In the genomic region with DNA sequence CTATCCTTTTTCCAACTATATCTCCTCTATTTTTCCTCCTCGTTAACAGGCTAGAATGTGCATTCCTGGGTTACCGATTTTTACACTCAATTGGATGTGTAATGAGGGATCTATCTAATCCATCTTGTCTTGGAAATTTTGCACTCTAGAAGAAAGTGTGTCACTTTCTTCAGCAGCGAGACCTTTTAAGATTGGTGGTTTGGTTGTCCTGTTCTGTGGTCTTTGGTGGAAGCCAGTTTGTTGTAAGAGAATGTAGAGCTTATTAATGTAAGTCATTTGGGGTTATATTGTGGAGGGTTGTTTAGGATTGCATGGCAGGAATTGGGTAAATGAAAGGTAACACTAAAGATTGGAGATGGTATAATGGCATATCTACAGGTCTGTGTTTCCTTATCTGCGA, we compare ENCODE assay signal across 20 cellular contexts. TPM values are rescaled to one million over a fixed set of nuclear protein-coding genes. Genes with fewer than 3 reads are reported as not detected.
DNase-seq lines count a peak whose midpoint lies in the region; ATAC-seq, FAIRE-seq and TF ChIP-seq lines count a peak whose summit lies in the region.
"Had no signal": no experiment of that assay in that cellular context is flagged by ENCODE, and none has a peak within 500 bp of the region (broad histone marks: within the 10 kb centered on the region; RNA-seq: fewer than 3 reads in every experiment).

No MANE protein-coding gene starts in this region.

- H2AFZ ChIP-seq in H9 (ENCODE audit: low read length): no peak overlapping the region
- H2AFZ ChIP-seq in K562 (ENCODE audit: low read depth, low read length): no peak overlapping the region
- no peak overlapping the region for H2AFZ ChIP-seq in Karpas-422 (ENCODE audit: low read length)

- no peak for DNase-seq in H9
- DNase-seq in K562 (ENCODE audit: extremely low read depth in 1 of 4, low spot score in 3 of 4): no peak
- DNase-seq in nephron progenitor cell: no peak
- no peak for DNase-seq in Karpas-422
- DNase-seq: ACHN; AML-193; Caco-2; CD4-positive, alpha-beta T cell; DMS153; DMS79; GDM1; HCEC 1CT had no signal

- H3K9me3 ChIP-seq in H9 (ENCODE audit: control insufficient read depth, low read depth, low read length): no peaks in the 10 kb centered on the region
- H3K9me3 ChIP-seq in K562 (replicated peaks; ENCODE audit: control insufficient read depth, insufficient read depth, low read depth, low read length): no peaks in the 10 kb centered on the region
- no peaks in the 10 kb centered on the region for H3K9me3 ChIP-seq in Karpas-422 (ENCODE audit: low read length)
- H3K9me3 ChIP-seq: Caco-2 had no signal

- H3K27ac ChIP-seq in H9 (ENCODE audit: insufficient read length, low read depth, low read length) (no peak overlapping the region), K562 (ENCODE audit: extremely low read depth, low read depth, low read length) (no peak overlapping the region), Karpas-422 (ENCODE audit: low read length) (no peak overlapping the region)
- H3K27ac ChIP-seq: C4-2B, KMS-11 had no signal

- no TSS peak for BruUV-seq in K562 (replicated peaks; lab: Mats Ljungman, UMichigan)

- H2BK12ac ChIP-seq in H9 (ENCODE audit: insufficient read length, low read depth, low read length): no peak overlapping the region

- FAIRE-seq in K562 (lab: Jason Lieb, UNC): no peak
- FAIRE-seq: A204.1, GM12892, H1, HTR-8/SVneo had no signal

- H3K79me1 ChIP-seq in H9 (ENCODE audit: insufficient read depth, low read depth, low read length, poor library complexity, severe bottlenecking): no peaks in the 10 kb centered on the region

- H3T11ph ChIP-seq in H9 (ENCODE audit: low read length): no peak overlapping the region

- intact Hi-C loops in K562 (cut with micrococcal nuclease): no loop called here

- H2BK20ac ChIP-seq in H9 (ENCODE audit: low read depth, low read length, poor library complexity, severe bottlenecking): no peak overlapping the region

- in situ Hi-C loops in K562 (cut with MboI): no loop called here

- H3K36me3 ChIP-seq in K562 (ENCODE audit: control insufficient read depth, insufficient read depth, low read length) (peaks cover 74% of the 10 kb centered on the region), Karpas-422 (ENCODE audit: insufficient read depth, low read length) (peaks cover 58% of the 10 kb centered on the region)

- H3K79me2 ChIP-seq in H9 (ENCODE audit: insufficient read depth, low read length) (0 out of 2 replicates have a peak, but pooled peaks cover 3% of the 10 kb centered on the region), K562 (ENCODE audit: control insufficient read depth, insufficient read depth, low read length) (peaks cover 37% of the 10 kb centered on the region), Karpas-422 (ENCODE audit: low read length) (peaks cover 49% of the 10 kb centered on the region)

- H4K91ac ChIP-seq in H9 (ENCODE audit: insufficient read length, low read depth, low read length): no peak overlapping the region

- TF ChIP-seq POLR2A in K562 (conservative IDR thresholded peaks at IDR 0.05): peak; percentile 62; the same call in 1 of the 2 replicates

- H3K9me2 ChIP-seq in Karpas-422 (replicated peaks; ENCODE audit: insufficient read depth, low read length): no peaks in the 10 kb centered on the region

- H3K36me3 Mint-ChIP-seq in H9 (ENCODE audit: insufficient read depth in 1 of 3, low read depth in 3 of 3) (peaks cover 46 to 65% (median 61%) of the 10 kb centered on the region in 3 experiments), nephron progenitor cell (ENCODE audit: low read depth) (peaks cover 70% of the 10 kb centered on the region)

- H3K56ac ChIP-seq in H9 (ENCODE audit: insufficient read length, low read depth, low read length): no peak overlapping the region

- no peak for ATAC-seq in K562
- ATAC-seq in HG02973 (IDR thresholded peaks at IDR 0.05; ENCODE audit: unreplicated experiment): no peak
- ATAC-seq in HG02642 (IDR thresholded peaks at IDR 0.05; ENCODE audit: poor library complexity, unreplicated experiment): no peak

- no peak overlapping the region for H3K18ac ChIP-seq in H9 (ENCODE audit: insufficient read length, low read depth, low read length)

- H3K4me3 ChIP-seq in K562: no peak overlapping the region
- no peak overlapping the region for H3K4me3 ChIP-seq in Karpas-422 (ENCODE audit: low read length)

- H4K20me1 ChIP-seq in H9 (ENCODE audit: control insufficient read depth, insufficient read depth, insufficient read length) (no peaks in the 10 kb centered on the region), K562 (replicated peaks; ENCODE audit: control insufficient read depth, insufficient read depth, low read length) (no peaks in the 10 kb centered on the region), Karpas-422 (ENCODE audit: insufficient read depth, low read depth, low read length) (no peaks in the 10 kb centered on the region)

- no peak overlapping the region for H3K4ac ChIP-seq in H9 (ENCODE audit: low read depth, low read length)

- H3K27ac Mint-ChIP-seq in H9: peak overlapping the region in 2 of 3 experiments; percentile 4 to 58; a peak in 3 of 7 replicates
- peak overlapping the region; percentile 1 for H3K27ac Mint-ChIP-seq in nephron progenitor cell
- H3K27ac Mint-ChIP-seq: CD4-positive, alpha-beta T cell had no signal

- H3K27me3 ChIP-seq in H9 (ENCODE audit: insufficient read depth, low read length) (no peaks in the 10 kb centered on the region), K562 (ENCODE audit: control insufficient read depth in 2 of 2, insufficient read depth in 2 of 2, low read length in 2 of 2) (no peaks in the 10 kb centered on the region), Karpas-422 (ENCODE audit: low read length) (no peaks in the 10 kb centered on the region)

- H2AK5ac ChIP-seq in H9 (ENCODE audit: insufficient read length, low read length): no peak overlapping the region

- no peak overlapping the region for H2BK15ac ChIP-seq in H9 (ENCODE audit: low read depth, low read length)

- H3K4me3 Mint-ChIP-seq in H9: no peak overlapping the region
- no peak overlapping the region for H3K4me3 Mint-ChIP-seq in nephron progenitor cell
- H3K4me3 Mint-ChIP-seq: CD4-positive, alpha-beta T cell had no signal

- H3K4me1 ChIP-seq in H9 (ENCODE audit: insufficient read depth, low read length) (no peaks in the 10 kb centered on the region), K562 (replicated peaks in 1 of 2; ENCODE audit: control insufficient read depth in 2 of 2, insufficient read depth in 2 of 2, low read length in 2 of 2) (no peaks in the 10 kb centered on the region), Karpas-422 (ENCODE audit: low read length) (peaks cover 2% of the 10 kb centered on the region; the same call in 1 of the 2 replicates)

- peaks cover 0 to 5% of the 10 kb centered on the region in 2 experiments; a peak in 3 of 4 replicates for H3K4me1 Mint-ChIP-seq in H9
- H3K4me1 Mint-ChIP-seq in nephron progenitor cell: no peaks in the 10 kb centered on the region

- H3K27me3 Mint-ChIP-seq in H9 (ENCODE audit: low read depth) (no peaks in the 10 kb centered on the region), nephron progenitor cell (ENCODE audit: low read depth, poor library complexity) (no peaks in the 10 kb centered on the region)
- H3K27me3 Mint-ChIP-seq: CD4-positive, alpha-beta T cell had no signal

- H3K9ac ChIP-seq in H9 (ENCODE audit: extremely low read depth, insufficient read length, low read length) (no peak overlapping the region), K562 (ENCODE audit: insufficient read depth in 1 of 2, low read depth in 2 of 2, low read length in 2 of 2) (no peak overlapping the region), Karpas-422 (ENCODE audit: low read length) (no peak overlapping the region)
- H3K9ac ChIP-seq: KMS-11 had no signal

- H3K14ac ChIP-seq in H9 (ENCODE audit: insufficient read depth, low read length): no peak overlapping the region

- TF ChIP-seq CTCF in H9 (conservative IDR thresholded peaks at IDR 0.05) (no peak), K562 (IDR thresholded peaks at IDR 0.05 in 2 of 3, conservative IDR thresholded peaks at IDR 0.05 in 1 of 3; ENCODE audit: insufficient read depth in 2 of 3, low read depth in 1 of 3, low read length in 3 of 3) (no peak), nephron progenitor cell (IDR thresholded peaks at IDR 0.05) (no peak)

- H2BK5ac ChIP-seq in H9 (ENCODE audit: insufficient read length, low read length): no peak overlapping the region

- H3K23ac ChIP-seq in H9 (ENCODE audit: insufficient read length, low read depth, low read length): no peak overlapping the region

- H2BK120ac ChIP-seq in H9 (ENCODE audit: low read depth, low read length, poor library complexity, severe bottlenecking): no peak overlapping the region

- POLR2A ChIA-PET in K562 (lab: Yijun Ruan, JAX): interaction anchor here (0.7 to 3.3 kb wide), 3 partner anchors 10 to 17 kb away, joined by 4 to 15 read pairs (median 6); a partner anchor contains a TSS

- H3K9me3 Mint-ChIP-seq in H9 (no peaks in the 10 kb centered on the region), nephron progenitor cell (no peaks in the 10 kb centered on the region)
- H3K9me3 Mint-ChIP-seq: CD4-positive, alpha-beta T cell had no signal

- no peak for TF ChIP-seq RAD21 in K562 (CRISPR knock-in tag; conservative IDR thresholded peaks at IDR 0.05 in 1 of 2, IDR thresholded peaks at IDR 0.05 in 1 of 2)

- no peak overlapping the region for H4K5ac ChIP-seq in H9 (ENCODE audit: insufficient read length, low read depth, low read length)

- H3K23me2 ChIP-seq in H9 (ENCODE audit: insufficient read length, low read depth, low read length, poor library complexity, severe bottlenecking): no peaks in the 10 kb centered on the region

- H3K9me1 ChIP-seq in K562 (ENCODE audit: control insufficient read depth, insufficient read depth, low read length): no peaks in the 10 kb centered on the region

- H3K4me2 ChIP-seq in H9 (ENCODE audit: insufficient read depth, insufficient read length, low read length) (no peak overlapping the region), K562 (ENCODE audit: insufficient read depth, low read length) (no peak overlapping the region), Karpas-422 (ENCODE audit: low read depth, low read length, poor library complexity, severe bottlenecking) (no peak overlapping the region)
- H3K4me2 ChIP-seq: KMS-11 had no signal

- TF ChIP-seq EP300 in K562 (IDR thresholded peaks at IDR 0.05; ENCODE audit: low read length): no peak

- no CpG with 5 or more reads among the region's 4 CpGs for WGBS in H9 (ENCODE audit: extremely low coverage, insufficient read length, low lambda C conversion rate)
- WGBS in K562 (ENCODE audit: insufficient coverage, low coverage, missing lambda C conversion rate): 93% methylated on average over 4 of the region's 4 CpGs

- CTCF ChIA-PET in K562 (lab: Yijun Ruan, JAX; ENCODE audit: low intra/inter-chr PET ratio): no interaction called here

- H4K8ac ChIP-seq in H9 (replicated peaks; ENCODE audit: insufficient read length, low read depth, low read length): no peak overlapping the region

RNA-seq across cellular contexts. Expression of a gene that starts 16.7 kb away (rescaled TPM):
- total RNA-seq in H9 (2021): 75.2 and 78.9 TPM in 2 replicates
- 71.4 and 283 TPM in 2 replicates for total RNA-seq in K562 (2011; cell fraction: chromatin; rRNA removed; ENCODE audit: low replicate concordance)
- 32.2 and 40.9 TPM in 2 replicates for total RNA-seq in K562 (2011; cell fraction: nucleolus; rRNA removed)
- 114 and 180 TPM in 2 replicates for total RNA-seq in K562 (2011; cell fraction: nucleoplasm; rRNA removed)
- 122 and 156 TPM in 2 replicates for total RNA-seq in K562 (2014; rRNA removed)
- 306 and 331 TPM in 2 replicates for total RNA-seq in K562 (2014; rRNA removed; fragmentation: Illumina TruSeq; extraction: Trizol)
- 213 and 236 TPM in 2 replicates for total RNA-seq in K562 (2015; rRNA removed; fragmentation: Illumina TruSeq; extraction: Trizol)
- 159 and 174 TPM in 2 replicates for total RNA-seq in K562 (2021)
- 259 and 366 TPM in 2 replicates for polyA plus RNA-seq in K562 (2011; rRNA removed)
- 38.7 and 88.0 TPM in 2 replicates for polyA plus RNA-seq in K562 (2011; cell fraction: cytosol; rRNA removed)
- polyA plus RNA-seq in K562 (2011; cell fraction: nucleus; rRNA removed): 109 and 195 TPM in 2 replicates
- polyA plus RNA-seq in K562 (2012): 130 and 154 TPM in 2 replicates
- polyA plus RNA-seq in K562 (2014; fragmentation: Illumina TruSeq; extraction: Trizol): 206 and 228 TPM in 2 replicates
- polyA plus RNA-seq in K562 (2014; fragmentation: Nextera tagmentation; extraction: Ambion mirVana): 100 to 1,000 TPM; 568 to 685 TPM
- polyA plus RNA-seq in K562 (2014; rRNA removed): 204 and 210 TPM in 2 replicates
- 110 and 131 TPM in 2 replicates for polyA minus RNA-seq in K562 (2011; rRNA and poly(A)+ RNA removed)
- polyA minus RNA-seq in K562 (2011; cell fraction: cytosol; rRNA and poly(A)+ RNA removed): 37.6 and 52.2 TPM in 2 replicates
- polyA minus RNA-seq in K562 (2011; cell fraction: nucleus; rRNA and poly(A)+ RNA removed): 102 and 159 TPM in 2 replicates
- total RNA-seq in Karpas-422 (2014; rRNA removed; shearing (Covaris generic); ENCODE audit: low replicate concordance): 54.4 and 129 TPM in 2 replicates
